Comparison of ENCODE assay signal across 17 cellular contexts in the genomic region with DNA sequence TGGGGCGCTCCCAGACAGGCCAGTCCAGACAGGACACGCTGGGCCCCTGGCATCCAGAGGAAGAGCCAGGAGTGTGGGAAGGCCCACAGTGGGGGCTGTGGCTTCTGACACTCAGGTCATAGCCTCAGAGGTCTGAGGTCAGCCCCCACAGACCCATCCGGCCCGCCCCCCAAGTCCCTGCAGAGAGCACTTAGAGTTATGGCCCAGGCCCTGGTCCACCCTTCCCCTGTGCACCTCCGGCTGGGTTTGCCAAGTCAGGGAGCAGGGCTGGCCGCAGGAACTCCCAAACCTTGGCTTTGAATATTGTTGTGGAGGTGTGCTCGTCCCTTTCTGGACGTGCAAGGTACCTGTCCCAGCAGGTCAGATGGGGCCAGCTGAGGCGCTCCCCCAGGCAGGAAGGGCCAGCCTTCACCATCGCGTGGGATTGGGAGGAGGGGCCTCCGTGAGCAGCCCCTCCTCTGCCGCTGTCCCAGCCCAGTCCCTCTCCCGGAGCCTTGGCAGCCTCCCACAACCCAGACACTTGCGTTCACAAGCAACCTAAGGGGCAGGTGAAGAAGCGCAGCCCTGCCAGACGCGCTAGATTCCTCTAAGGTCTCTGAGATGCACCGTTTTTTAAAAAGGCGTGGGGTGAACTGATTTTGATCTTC.
A peak's percentile ranks its signal among the peaks of the same experiment; 100 is the strongest.
DNase-seq lines count a peak whose midpoint lies in the region; ATAC-seq, FAIRE-seq and TF ChIP-seq lines count a peak whose summit lies in the region.
"Had no signal": no experiment of that assay in that cellular context is flagged by ENCODE, and none has a peak within 500 bp of the region (broad histone marks: within the 10 kb centered on the region; RNA-seq: fewer than 3 reads in every experiment).

No MANE protein-coding gene starts in this region.

- no peak overlapping the region for H4K8ac ChIP-seq in neuronal stem cell (ENCODE audit: low read depth, low read length)

- no peaks in the 10 kb centered on the region for H3K79me2 ChIP-seq in hepatocyte

- H2AFZ ChIP-seq in neuronal stem cell (ENCODE audit: low read length): no peak overlapping the region
- no peak overlapping the region for H2AFZ ChIP-seq in hepatocyte

- peaks cover 0 to 11% of the 10 kb centered on the region in 2 donors for H3K36me3 ChIP-seq in neuronal stem cell (replicated peaks in 1 of 2; ENCODE audit: control insufficient read depth in 2 of 2, insufficient read depth in 2 of 2, low read length in 2 of 2)
- H3K36me3 ChIP-seq in hepatocyte (replicated peaks; ENCODE audit: insufficient read depth, low read depth): no peaks in the 10 kb centered on the region
- H3K36me3 ChIP-seq: ovary had no signal

- peaks cover 41% of the 10 kb centered on the region for H3K4me1 Mint-ChIP-seq in T-helper 1 cell treated with Interleukin-12 subunit alpha and Interleukin-12 subunit beta and Interleukin-4 antibody, amounts not matched to agents 30 μg/mL and 1 μg/mL, for 36 hours (ENCODE audit: low read depth)
- H3K4me1 Mint-ChIP-seq in activated naive CD8-positive, alpha-beta T cell treated with anti-CD3 and anti-CD28 coated beads, Interleukin-2, amount 50 U/mL, for 24 hours: peaks cover 75% of the 10 kb centered on the region

- H3K9ac ChIP-seq in neuronal stem cell (ENCODE audit: low read depth, low read length, poor library complexity): no peak overlapping the region

- no peak overlapping the region for H3K4me3 Mint-ChIP-seq in T-helper 1 cell treated with Interleukin-12 subunit alpha and Interleukin-12 subunit beta and Interleukin-4 antibody, amounts not matched to agents 30 μg/mL and 1 μg/mL, for 36 hours
- H3K4me3 Mint-ChIP-seq in activated naive CD8-positive, alpha-beta T cell treated with anti-CD3 and anti-CD28 coated beads, Interleukin-2, amount 50 U/mL, for 24 hours: no peak overlapping the region
- H3K4me3 Mint-ChIP-seq: effector memory CD8-positive, alpha-beta T cell had no signal

- no peak overlapping the region for H3K4ac ChIP-seq in neuronal stem cell (ENCODE audit: low read length)

- no peak for ATAC-seq in activated naive CD8-positive, alpha-beta T cell treated with anti-CD3 and anti-CD28 coated beads, Interleukin-2, amount 50 U/mL, for 24 hours
- ATAC-seq: Panc1 had no signal

- H3K27ac Mint-ChIP-seq in T-helper 1 cell treated with Interleukin-12 subunit alpha and Interleukin-12 subunit beta and Interleukin-4 antibody, amounts not matched to agents 30 μg/mL and 1 μg/mL, for 36 hours: peak overlapping the region; percentile 74
- H3K27ac Mint-ChIP-seq in activated naive CD8-positive, alpha-beta T cell treated with anti-CD3 and anti-CD28 coated beads, Interleukin-2, amount 50 U/mL, for 24 hours: peak overlapping the region; percentile 88

- H3K23ac ChIP-seq in neuronal stem cell (ENCODE audit: low read depth, low read length, poor library complexity): peak overlapping the region; percentile 62

- H2AK5ac ChIP-seq in neuronal stem cell (ENCODE audit: low read depth, low read length): peak overlapping the region; percentile 87

- peak overlapping the region; percentile 46 for H2BK5ac ChIP-seq in neuronal stem cell (ENCODE audit: low read length)

- no peak for FAIRE-seq in RCC 7860 (lab: Jason Lieb, UNC)

- no peaks in the 10 kb centered on the region for H4K20me1 ChIP-seq in hepatocyte (ENCODE audit: insufficient read depth, poor library complexity, severe bottlenecking)

- no peaks in the 10 kb centered on the region for H3K27me3 ChIP-seq in neuronal stem cell (ENCODE audit: control insufficient read depth in 3 of 3, insufficient read depth in 3 of 3, low read depth in 1 of 3, low read length in 3 of 3)
- H3K27me3 ChIP-seq in hepatocyte: no peaks in the 10 kb centered on the region
- H3K27me3 ChIP-seq: ovary, tibial artery had no signal

- H2BK120ac ChIP-seq in neuronal stem cell (ENCODE audit: low read depth, low read length): no peak overlapping the region

- no peak overlapping the region for H3K27ac ChIP-seq in neuronal stem cell (replicated peaks; ENCODE audit: low read length)
- H3K27ac ChIP-seq in hepatocyte: no peak overlapping the region
- H3K27ac ChIP-seq: 22Rv1, ovary, tibial artery had no signal

- H3K18ac ChIP-seq in neuronal stem cell (ENCODE audit: low read length): peak overlapping the region; percentile 84

- H3K36me3 Mint-ChIP-seq in T-helper 1 cell treated with Interleukin-12 subunit alpha and Interleukin-12 subunit beta and Interleukin-4 antibody, amounts not matched to agents 30 μg/mL and 1 μg/mL, for 36 hours (ENCODE audit: low read depth): peaks cover 32% of the 10 kb centered on the region
- H3K36me3 Mint-ChIP-seq in activated naive CD8-positive, alpha-beta T cell treated with anti-CD3 and anti-CD28 coated beads, Interleukin-2, amount 50 U/mL, for 24 hours (ENCODE audit: low read depth): peaks cover 17% of the 10 kb centered on the region

- H3K4me3 ChIP-seq in neuronal stem cell (ENCODE audit: low read length in 2 of 2): no peak overlapping the region
- no peak overlapping the region for H3K4me3 ChIP-seq in hepatocyte
- H3K4me3 ChIP-seq: ovary, tibial artery had no signal

- H3K4me1 ChIP-seq in neuronal stem cell (ENCODE audit: control insufficient read depth in 2 of 2, insufficient read depth in 1 of 2, low read depth in 1 of 2, low read length in 2 of 2): peaks cover 3 to 4% of the 10 kb centered on the region in 2 donors
- no peaks in the 10 kb centered on the region for H3K4me1 ChIP-seq in hepatocyte (ENCODE audit: insufficient read depth)

- H3K4me2 ChIP-seq in neuronal stem cell (ENCODE audit: insufficient read depth, low read length, poor library complexity, severe bottlenecking): no peak overlapping the region
- no peak overlapping the region for H3K4me2 ChIP-seq in hepatocyte

- H2BK12ac ChIP-seq in neuronal stem cell (ENCODE audit: low read length): no peak overlapping the region

- TF ChIP-seq CTCF in hepatocyte (IDR thresholded peaks at IDR 0.05; ENCODE audit: poor library complexity): no peak

- H3K14ac ChIP-seq in neuronal stem cell (ENCODE audit: low read length): no peak overlapping the region

- no peak overlapping the region for H4K91ac ChIP-seq in neuronal stem cell (ENCODE audit: low read depth, low read length, poor library complexity)

- H3K9me3 Mint-ChIP-seq in T-helper 1 cell treated with Interleukin-12 subunit alpha and Interleukin-12 subunit beta and Interleukin-4 antibody, amounts not matched to agents 30 μg/mL and 1 μg/mL, for 36 hours: no peaks in the 10 kb centered on the region
- H3K9me3 Mint-ChIP-seq in activated naive CD8-positive, alpha-beta T cell treated with anti-CD3 and anti-CD28 coated beads, Interleukin-2, amount 50 U/mL, for 24 hours: no peaks in the 10 kb centered on the region
- H3K9me3 Mint-ChIP-seq: effector memory CD8-positive, alpha-beta T cell had no signal

- H2BK15ac ChIP-seq in neuronal stem cell (ENCODE audit: low read length): no peak overlapping the region

- no peaks in the 10 kb centered on the region for H3K79me1 ChIP-seq in neuronal stem cell (ENCODE audit: low read depth, low read length)

- H3K9me3 ChIP-seq in neuronal stem cell (replicated peaks in 1 of 2; ENCODE audit: control insufficient read depth in 2 of 2, insufficient read depth in 1 of 2, low read depth in 1 of 2, low read length in 2 of 2) (no peaks in the 10 kb centered on the region), hepatocyte (ENCODE audit: low read depth) (no peaks in the 10 kb centered on the region)
- H3K9me3 ChIP-seq: ovary, tibial artery had no signal

- no peaks in the 10 kb centered on the region for H3K27me3 Mint-ChIP-seq in T-helper 1 cell treated with Interleukin-12 subunit alpha and Interleukin-12 subunit beta and Interleukin-4 antibody, amounts not matched to agents 30 μg/mL and 1 μg/mL, for 36 hours (ENCODE audit: low read depth)
- H3K27me3 Mint-ChIP-seq in activated naive CD8-positive, alpha-beta T cell treated with anti-CD3 and anti-CD28 coated beads, Interleukin-2, amount 50 U/mL, for 24 hours: no peaks in the 10 kb centered on the region
- H3K27me3 Mint-ChIP-seq: effector memory CD8-positive, alpha-beta T cell had no signal

- WGBS in neuronal stem cell (ENCODE audit: extremely low coverage in 2 of 2, insufficient read length in 2 of 2, insufficient replicate concordance in 1 of 2), 2 donors: no CpG with 5 or more reads among the region's 20 CpGs
- 88% methylated on average over 20 of the region's 20 CpGs for WGBS in hepatocyte (ENCODE audit: low lambda C conversion rate, missing lambda C conversion rate)

- H3K9me2 ChIP-seq in hepatocyte (replicated peaks; ENCODE audit: insufficient read depth): no peaks in the 10 kb centered on the region

- DNase-seq in T-helper 1 cell: no peak
- peak; percentile 44 for DNase-seq in HPDE6-E6E7 (ENCODE audit: extremely low spot score)
- no peak for DNase-seq in activated naive CD8-positive, alpha-beta T cell treated with anti-CD3 and anti-CD28 coated beads, Interleukin-2, amount 50 U/mL, for 24 hours
- DNase-seq in neuronal stem cell (ENCODE audit: low spot score): no peak
- no peak for DNase-seq in RCC 7860 (ENCODE audit: low spot score)
- no peak for DNase-seq in NCI-H146 treated with DMSO at 0.1 percent for 48 hours (lab: John Stamatoyannopoulos, UW; ENCODE audit: unreplicated experiment)
- DNase-seq in hepatocyte (ENCODE audit: low spot score): no peak
- DNase-seq: effector memory CD8-positive, alpha-beta T cell; foreskin fibroblast; KG1; NCI-H1105; NCI-H774; ovary; tibial artery had no signal
